Comparison of ENCODE assay signal across 8 cellular contexts in the genomic region with DNA sequence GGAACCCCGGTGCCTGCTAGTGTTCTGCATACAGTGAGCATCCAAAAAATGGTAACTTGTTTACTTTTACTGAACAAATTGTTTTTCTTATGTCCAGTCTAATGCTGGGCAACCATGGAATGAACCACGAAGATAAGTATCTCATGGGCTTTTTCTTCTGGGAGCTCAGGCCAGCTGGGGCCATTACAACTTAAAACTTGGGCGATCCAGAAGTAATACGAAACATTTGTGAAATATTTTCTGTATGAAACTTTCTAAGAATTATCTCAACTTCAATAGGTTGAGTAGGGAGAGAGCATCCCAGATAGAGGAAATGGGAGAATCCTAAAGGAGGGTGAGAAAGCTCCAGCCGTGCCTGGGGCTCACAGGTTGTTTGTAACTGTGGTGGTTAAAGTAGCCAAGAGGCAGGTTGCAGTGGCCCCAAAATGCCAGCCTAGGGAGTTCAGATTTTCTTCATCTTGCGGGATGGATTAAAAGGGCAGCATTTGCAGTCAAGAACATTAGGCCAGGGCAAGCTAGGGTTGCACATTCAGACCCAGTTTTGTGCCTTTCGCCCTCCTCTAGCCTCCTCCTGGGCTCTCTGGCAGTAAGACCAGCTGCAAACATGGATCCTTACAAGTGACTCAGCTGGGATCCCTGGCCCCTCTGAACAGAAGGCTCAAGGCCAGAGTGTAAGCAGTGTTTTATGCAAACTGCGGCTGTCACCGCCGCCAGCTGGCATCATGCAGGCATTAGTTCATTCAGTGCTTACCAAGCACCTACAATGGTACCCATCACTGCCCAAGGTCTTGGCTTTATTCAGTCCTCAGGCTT. TPM values are rescaled to one million over a fixed set of nuclear protein-coding genes. Genes with fewer than 3 reads are reported as not detected.
DNase-seq lines count a peak whose midpoint lies in the region; TF ChIP-seq lines count a peak whose summit lies in the region.

No MANE protein-coding gene starts in this region.

- peak overlapping the region; percentile 97; the same call in 1 of the 2 replicates for H3K4me2 ChIP-seq in KMS-11

- DNase-seq in myocyte (ENCODE audit: low read depth) (peak; percentile 44), iPS-NIHi7 (ENCODE audit: extremely low spot score) (no peak), NCI-H524 treated with DMSO at 0.1 percent for 48 hours (lab: John Stamatoyannopoulos, UW) (no peak), inferior parietal cortex (ENCODE audit: extremely low spot score) (no peak), T-helper 9 cell (no peak)

- no peak overlapping the region for H3K9ac ChIP-seq in KMS-11

- peaks cover 31% of the 10 kb centered on the region for H3K4me1 ChIP-seq in ACC112 (ENCODE audit: control insufficient read depth, insufficient read depth, low read length, unreplicated experiment)
- peaks cover 78% of the 10 kb centered on the region for H3K4me1 ChIP-seq in KMS-11 (ENCODE audit: low read depth, poor library complexity, severe bottlenecking)

- no peak overlapping the region for H3K27ac ChIP-seq in ACC112 (ENCODE audit: low read depth, low read length)
- peak overlapping the region; percentile 97; the same call in 1 of the 2 replicates for H3K27ac ChIP-seq in KMS-11
- H3K27ac ChIP-seq in cingulate gyrus (ENCODE audit: low read depth, low read length), result peak overlapping the region; percentile 95

- H4K20me1 ChIP-seq in KMS-11 (ENCODE audit: insufficient read depth), result peaks cover 4% of the 10 kb centered on the region

- H3K4me3 ChIP-seq in ACC112 (ENCODE audit: low read depth, low read length) (peak overlapping the region; percentile 87), KMS-11 (IDR thresholded peaks at IDR 0.05; ENCODE audit: insufficient read depth, low read depth, low read length) (no peak overlapping the region)

- H2AFZ ChIP-seq in ACC112 (ENCODE audit: low read length, unreplicated experiment) (peak overlapping the region; percentile 26), KMS-11 (ENCODE audit: low read depth) (no peak overlapping the region)

- H3K27me3 ChIP-seq in ACC112 (ENCODE audit: insufficient read depth, low read length) (no peaks in the 10 kb centered on the region), KMS-11 (ENCODE audit: insufficient read depth, low read depth) (no peaks in the 10 kb centered on the region)

- no peak; the same call in 1 of the 2 replicates for TF ChIP-seq CTCF in KMS-11 (conservative IDR thresholded peaks at IDR 0.05; ENCODE audit: low read depth, low read length)

- H3K79me2 ChIP-seq in ACC112 (ENCODE audit: control insufficient read depth, insufficient read depth, low read length, unreplicated experiment) (peaks cover 24% of the 10 kb centered on the region), KMS-11 (ENCODE audit: insufficient read depth, low read depth) (peaks cover 38% of the 10 kb centered on the region)

- peaks cover 3% of the 10 kb centered on the region; the same call in 1 of the 2 replicates for H3K36me3 ChIP-seq in ACC112 (ENCODE audit: insufficient read depth, low read length)
- peaks cover 8% of the 10 kb centered on the region; the same call in 1 of the 2 replicates for H3K36me3 ChIP-seq in KMS-11 (ENCODE audit: insufficient read depth)

RNA-seq across cellular contexts. Expression of gene ELMO2, which starts 41.5 kb away (rescaled TPM):
- total RNA-seq in myocyte, result 67.1 and 68.6 TPM in 2 replicates
- 41.8 TPM for polyA plus RNA-seq in myocyte (2012)

RNA-seq across cellular contexts. Expression of gene CDH22, which starts 56.6 kb away (rescaled TPM):
- total RNA-seq in myocyte, result not detected in 2 replicates
- polyA plus RNA-seq in myocyte (2012), result not detected
